In the genomic region with DNA sequence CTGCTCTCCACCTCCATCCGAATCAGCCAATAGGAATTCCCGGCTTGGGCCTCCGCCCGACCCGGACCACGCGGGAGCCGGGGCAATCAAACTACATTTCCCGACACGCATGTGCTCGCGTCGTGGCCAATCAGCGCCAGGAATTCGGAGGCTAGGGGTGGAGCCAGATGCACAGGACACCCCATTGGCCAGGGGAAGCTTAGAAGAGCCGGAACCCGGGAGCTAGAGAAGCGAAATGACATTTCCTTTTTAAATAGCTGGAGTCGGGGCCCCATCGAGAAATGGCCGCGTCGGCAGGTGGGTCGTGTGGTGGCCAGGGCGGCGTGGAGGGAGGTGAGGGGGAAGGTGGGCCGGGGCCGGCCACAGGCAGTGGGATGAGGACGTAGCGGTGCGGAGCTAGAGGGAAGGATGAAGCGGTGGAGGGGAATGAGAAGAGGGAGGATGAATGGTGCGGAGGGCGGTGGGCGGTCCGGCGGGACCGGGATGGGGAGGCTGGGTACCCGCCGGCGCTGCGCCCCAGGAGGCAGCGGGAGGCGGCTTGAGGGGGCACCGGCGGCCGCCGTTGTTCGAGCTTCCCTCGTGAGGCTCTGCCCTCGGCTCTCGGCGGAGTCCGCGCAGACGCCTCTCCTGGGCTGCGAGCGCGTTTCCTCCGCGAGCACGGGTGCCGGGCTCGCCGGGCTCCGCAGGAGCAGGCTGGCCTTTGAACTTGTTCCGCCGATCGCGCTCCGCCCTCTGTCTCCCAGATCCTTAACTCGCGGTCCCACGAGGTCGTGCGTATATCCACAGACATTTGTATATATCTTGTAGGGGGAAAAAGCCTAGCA, we compare ENCODE assay signal across 8 cellular contexts. TPM values are rescaled to one million over a fixed set of nuclear protein-coding genes. Genes with fewer than 3 reads are reported as not detected.
DNase-seq lines count a peak whose midpoint lies in the region; ATAC-seq and TF ChIP-seq lines count a peak whose summit lies in the region.

A gene with protein sequence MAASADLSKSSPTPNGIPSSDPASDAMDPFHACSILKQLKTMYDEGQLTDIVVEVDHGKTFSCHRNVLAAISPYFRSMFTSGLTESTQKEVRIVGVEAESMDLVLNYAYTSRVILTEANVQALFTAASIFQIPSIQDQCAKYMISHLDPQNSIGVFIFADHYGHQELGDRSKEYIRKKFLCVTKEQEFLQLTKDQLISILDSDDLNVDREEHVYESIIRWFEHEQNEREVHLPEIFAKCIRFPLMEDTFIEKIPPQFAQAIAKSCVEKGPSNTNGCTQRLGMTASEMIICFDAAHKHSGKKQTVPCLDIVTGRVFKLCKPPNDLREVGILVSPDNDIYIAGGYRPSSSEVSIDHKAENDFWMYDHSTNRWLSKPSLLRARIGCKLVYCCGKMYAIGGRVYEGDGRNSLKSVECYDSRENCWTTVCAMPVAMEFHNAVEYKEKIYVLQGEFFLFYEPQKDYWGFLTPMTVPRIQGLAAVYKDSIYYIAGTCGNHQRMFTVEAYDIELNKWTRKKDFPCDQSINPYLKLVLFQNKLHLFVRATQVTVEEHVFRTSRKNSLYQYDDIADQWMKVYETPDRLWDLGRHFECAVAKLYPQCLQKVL (plus strand): TSS at position 233 of the 824 bp plus-strand sequence. CDS start 49 bp downstream, at position 282.

- H2BK5ac ChIP-seq in neuronal stem cell (ENCODE audit: low read length) = no peak within 1 kb of the TSS

- CTCF ChIA-PET in SK-N-SH (lab: Yijun Ruan, JAX) = no interaction called here
- CTCF ChIA-PET in activated naive CD4-positive, alpha-beta T cell treated with anti-CD3 and anti-CD28 coated beads, Interleukin-2, amount 10 ng/mL, durations not matched to agents 7 days and 5 days (lab: Charles Lee) = interaction anchor here (1.2 to 3.6 kb wide), 2 partner anchors 9 to 26 kb away, joined by 6 to 21 read pairs; no protein-coding TSS in a partner anchor

- peaks cover 16% of the 10 kb centered on the region for H3K27me3 Mint-ChIP-seq in activated naive CD4-positive, alpha-beta T cell treated with anti-CD3 and anti-CD28 coated beads, Interleukin-2, amount 10 ng/mL, durations not matched to agents 7 days and 5 days

- peak within 1 kb of the TSS; percentile 93 for H3K4me3 Mint-ChIP-seq in activated naive CD4-positive, alpha-beta T cell treated with anti-CD3 and anti-CD28 coated beads, Interleukin-2, amount 10 ng/mL, durations not matched to agents 7 days and 5 days

- H3K79me2 ChIP-seq in SK-N-SH (ENCODE audit: insufficient read depth) = peaks cover 3% of the 10 kb centered on the region; the same call in 1 of the 2 replicates

- H3K27ac ChIP-seq in SK-N-SH (ENCODE audit: low read depth in 2 of 2, low read length in 1 of 2) (peak within 1 kb of the TSS; percentile 13 to 27; a peak in 2 of 4 replicates), gastroesophageal sphincter (peak within 1 kb of the TSS; percentile 46 to 87 (median 87)), neuronal stem cell (replicated peaks; ENCODE audit: low read length) (no peak within 1 kb of the TSS), subcutaneous abdominal adipose tissue (ENCODE audit: low read depth, low read length) (peak within 1 kb of the TSS; percentile 19)

- ATAC-seq in HG02571 (IDR thresholded peaks at IDR 0.05; ENCODE audit: unreplicated experiment) (peak; percentile 93), gastroesophageal sphincter (peak; percentile 99)

- no peak within 1 kb of the TSS for H3K14ac ChIP-seq in neuronal stem cell (ENCODE audit: low read length)

- H3K27me3 ChIP-seq in GM06990 (replicated peaks; ENCODE audit: control insufficient read depth, insufficient read depth, low read length) = no peaks in the 10 kb centered on the region
- no peaks in the 10 kb centered on the region for H3K27me3 ChIP-seq in SK-N-SH (ENCODE audit: insufficient read depth)
- no peaks in the 10 kb centered on the region for H3K27me3 ChIP-seq in gastroesophageal sphincter
- H3K27me3 ChIP-seq in neuronal stem cell (ENCODE audit: control insufficient read depth in 3 of 3, insufficient read depth in 3 of 3, low read depth in 1 of 3, low read length in 3 of 3) = peaks cover 0 to 7% (median 0%) of the 10 kb centered on the region in 3 experiments
- no peaks in the 10 kb centered on the region for H3K27me3 ChIP-seq in subcutaneous abdominal adipose tissue (ENCODE audit: control insufficient read depth in 5 of 5, insufficient read depth in 4 of 5, low read length in 5 of 5)

- peak in 1 of 2 donors; percentile 19 for TF ChIP-seq POLR2A in gastroesophageal sphincter (IDR thresholded peaks at IDR 0.05)

- peaks cover 43% of the 10 kb centered on the region for H3K4me1 Mint-ChIP-seq in activated naive CD4-positive, alpha-beta T cell treated with anti-CD3 and anti-CD28 coated beads, Interleukin-2, amount 10 ng/mL, durations not matched to agents 7 days and 5 days

- H4K91ac ChIP-seq in neuronal stem cell (ENCODE audit: low read depth, low read length, poor library complexity) = no peak within 1 kb of the TSS

- H3K79me1 ChIP-seq in neuronal stem cell (ENCODE audit: low read depth, low read length) = no peaks in the 10 kb centered on the region

- H4K8ac ChIP-seq in neuronal stem cell (ENCODE audit: low read depth, low read length) = no peak within 1 kb of the TSS

- H3K9ac ChIP-seq in SK-N-SH = peak within 1 kb of the TSS; percentile 50; the same call in 1 of the 2 replicates
- peak within 1 kb of the TSS; percentile 78 for H3K9ac ChIP-seq in neuronal stem cell (ENCODE audit: low read depth, low read length, poor library complexity)
- H3K9ac ChIP-seq in subcutaneous abdominal adipose tissue (ENCODE audit: low read length in 5 of 5) = peak within 1 kb of the TSS in 4 of 5 donors; percentile 38 to 74 (median 58)

- peak within 1 kb of the TSS; percentile 97 for H2AFZ ChIP-seq in SK-N-SH (ENCODE audit: low read depth)
- H2AFZ ChIP-seq in neuronal stem cell (ENCODE audit: low read length) = peak within 1 kb of the TSS; percentile 94

- TF ChIP-seq EP300 in SK-N-SH (IDR thresholded peaks at IDR 0.05; ENCODE audit: borderline replicate concordance in 1 of 2, low read depth in 1 of 2, low read length in 1 of 2) (no peak), gastroesophageal sphincter (IDR thresholded peaks at IDR 0.05) (no peak)

- POLR2A ChIA-PET in SK-N-SH (lab: Yijun Ruan, JAX) = interaction anchor here (1.8 kb wide), 1 partner anchor 26 kb away, joined by 6 read pairs; no protein-coding TSS in a partner anchor

- peaks cover 0 to 10% of the 10 kb centered on the region in 2 experiments; a peak in 2 of 4 replicates for H3K4me1 ChIP-seq in SK-N-SH (ENCODE audit: control insufficient read depth in 1 of 2, insufficient read depth in 2 of 2, low read depth in 1 of 2, low read length in 1 of 2)
- H3K4me1 ChIP-seq in gastroesophageal sphincter = peaks cover 0 to 23% (median 0%) of the 10 kb centered on the region in 3 donors
- peaks cover 5 to 6% of the 10 kb centered on the region in 2 donors for H3K4me1 ChIP-seq in neuronal stem cell (ENCODE audit: control insufficient read depth in 2 of 2, insufficient read depth in 1 of 2, low read depth in 1 of 2, low read length in 2 of 2)
- H3K4me1 ChIP-seq in subcutaneous abdominal adipose tissue (ENCODE audit: control insufficient read depth in 5 of 5, insufficient read depth in 5 of 5, low read length in 5 of 5) = peaks cover 0 to 19% (median 13%) of the 10 kb centered on the region in 5 donors

- no peak within 1 kb of the TSS for H2BK15ac ChIP-seq in neuronal stem cell (ENCODE audit: low read length)

- H2AK5ac ChIP-seq in neuronal stem cell (ENCODE audit: low read depth, low read length) = no peak within 1 kb of the TSS

- H3K9me3 Mint-ChIP-seq in activated naive CD4-positive, alpha-beta T cell treated with anti-CD3 and anti-CD28 coated beads, Interleukin-2, amount 10 ng/mL, durations not matched to agents 7 days and 5 days = no peaks in the 10 kb centered on the region

- H3K4me2 ChIP-seq in SK-N-SH (peak within 1 kb of the TSS; percentile 93), neuronal stem cell (ENCODE audit: insufficient read depth, low read length, poor library complexity, severe bottlenecking) (peak within 1 kb of the TSS; percentile 69)

- WGBS in SK-N-SH (ENCODE audit: low lambda C conversion rate) = 2% methylated on average over 41 of the region's 76 CpGs
- 0 to 2% methylated on average over 10 to 25 of the region's 76 CpGs for WGBS in gastroesophageal sphincter (ENCODE audit: low coverage in 1 of 2), 2 donors
- no CpG with 5 or more reads among the region's 76 CpGs for WGBS in neuronal stem cell (ENCODE audit: extremely low coverage in 2 of 2, insufficient read length in 2 of 2, insufficient replicate concordance in 1 of 2), 2 donors

- no peaks in the 10 kb centered on the region for H3F3A ChIP-seq in SK-N-SH (replicated peaks; ENCODE audit: insufficient read depth)

- TF ChIP-seq CTCF in GM06990 (IDR thresholded peaks at IDR 0.05; ENCODE audit: insufficient read depth, low read length, poor library complexity, severe bottlenecking) (no peak), SK-N-SH (IDR thresholded peaks at IDR 0.05) (no peak), gastroesophageal sphincter (IDR thresholded peaks at IDR 0.05) (no peak)

- H3K9me3 ChIP-seq in SK-N-SH (no peaks in the 10 kb centered on the region), gastroesophageal sphincter (no peaks in the 10 kb centered on the region), neuronal stem cell (replicated peaks in 1 of 2; ENCODE audit: control insufficient read depth in 2 of 2, insufficient read depth in 1 of 2, low read depth in 1 of 2, low read length in 2 of 2) (no peaks in the 10 kb centered on the region), subcutaneous abdominal adipose tissue (ENCODE audit: control insufficient read depth in 5 of 5, low read length in 5 of 5) (no peaks in the 10 kb centered on the region)

- no peak within 1 kb of the TSS for H3K23ac ChIP-seq in neuronal stem cell (ENCODE audit: low read depth, low read length, poor library complexity)

- H2BK12ac ChIP-seq in neuronal stem cell (ENCODE audit: low read length) = no peak within 1 kb of the TSS

- peaks cover 5% of the 10 kb centered on the region for H3K36me3 Mint-ChIP-seq in activated naive CD4-positive, alpha-beta T cell treated with anti-CD3 and anti-CD28 coated beads, Interleukin-2, amount 10 ng/mL, durations not matched to agents 7 days and 5 days

- no peaks in the 10 kb centered on the region for H3K9me2 ChIP-seq in SK-N-SH

- H3K27ac Mint-ChIP-seq in activated naive CD4-positive, alpha-beta T cell treated with anti-CD3 and anti-CD28 coated beads, Interleukin-2, amount 10 ng/mL, durations not matched to agents 7 days and 5 days = peak within 1 kb of the TSS; percentile 89

- no peaks in the 10 kb centered on the region for H3K36me3 ChIP-seq in GM06990 (ENCODE audit: control insufficient read depth, insufficient read depth, low read length)
- peaks cover 2 to 6% of the 10 kb centered on the region in 2 experiments for H3K36me3 ChIP-seq in SK-N-SH (replicated peaks in 1 of 2; ENCODE audit: control insufficient read depth in 1 of 2, insufficient read depth in 2 of 2, low read length in 1 of 2)
- peaks cover 0 to 3% of the 10 kb centered on the region in 2 donors for H3K36me3 ChIP-seq in gastroesophageal sphincter
- peaks cover 0 to 27% of the 10 kb centered on the region in 2 donors for H3K36me3 ChIP-seq in neuronal stem cell (replicated peaks in 1 of 2; ENCODE audit: control insufficient read depth in 2 of 2, insufficient read depth in 2 of 2, low read length in 2 of 2)
- no peaks in the 10 kb centered on the region for H3K36me3 ChIP-seq in subcutaneous abdominal adipose tissue (ENCODE audit: control insufficient read depth in 5 of 5, insufficient read depth in 5 of 5, low read length in 5 of 5)

- DNase-seq in GM06990 (ENCODE audit: extremely low read depth, insufficient read length) = peak; percentile 99
- peak; percentile 98 for DNase-seq in NCI-H1048 (lab: John Stamatoyannopoulos, UW)
- peak; percentile 96 for DNase-seq in SK-N-SH
- DNase-seq in activated naive CD4-positive, alpha-beta T cell treated with anti-CD3 and anti-CD28 coated beads, Interleukin-2, amount 10 ng/mL, durations not matched to agents 7 days and 5 days = peak; percentile 99
- peak; percentile 98 for DNase-seq in neuronal stem cell (ENCODE audit: low spot score)

- H4K20me1 ChIP-seq in SK-N-SH (ENCODE audit: insufficient read depth) = no peaks in the 10 kb centered on the region

- peak within 1 kb of the TSS; percentile 85 for H3K18ac ChIP-seq in neuronal stem cell (ENCODE audit: low read length)

- H3K4me3 ChIP-seq in GM06990 (replicated peaks; ENCODE audit: low read depth, low read length) (peak within 1 kb of the TSS; percentile 97), SK-N-SH (ENCODE audit: low read depth in 2 of 2, low read length in 1 of 2) (peak within 1 kb of the TSS; percentile 80 to 84), gastroesophageal sphincter (peak within 1 kb of the TSS; percentile 82 to 85), neuronal stem cell (ENCODE audit: low read length in 2 of 2) (peak within 1 kb of the TSS; percentile 84 to 92), subcutaneous abdominal adipose tissue (ENCODE audit: low read depth in 1 of 5, low read length in 5 of 5) (peak within 1 kb of the TSS; percentile 83 to 90 (median 86))

- no peak within 1 kb of the TSS for H2BK120ac ChIP-seq in neuronal stem cell (ENCODE audit: low read depth, low read length)

- no peak for TF ChIP-seq RAD21 in SK-N-SH (IDR thresholded peaks at IDR 0.05; ENCODE audit: low read length)

- H3K4ac ChIP-seq in neuronal stem cell (ENCODE audit: low read length) = no peak within 1 kb of the TSS

RNA-seq across cellular contexts. Expression of the gene that starts here (rescaled TPM):
- polyA plus RNA-seq in SK-N-SH (2012; rRNA removed) = 0.36 and 0.55 TPM in 2 replicates
- polyA plus RNA-seq in SK-N-SH (2012; cell fraction: cytosol; rRNA removed) = 0.63 and 0.86 TPM in 2 replicates
- polyA plus RNA-seq in SK-N-SH (2012; cell fraction: nucleus; rRNA removed) = 0.38 and 0.50 TPM in 2 replicates
- total RNA-seq in gastroesophageal sphincter = 1 to 10 TPM; 1.1 to 5.4 (median 3.2) TPM
- polyA plus RNA-seq in neuronal stem cell (2013, experiment 1 of 2) = 2.8 TPM
- 3.2 TPM for polyA plus RNA-seq in neuronal stem cell (2013, experiment 2 of 2)

Comparison
In these comparisons a context has a peak if more than half of its experiments do, and no peak if none do; other contexts are left out.
1. Peak in DNase-seq, H3K4me3 ChIP-seq, H3K27ac ChIP-seq, H3K9ac ChIP-seq and H3K4me2 ChIP-seq in SK-N-SH; RNA of the gene not detected or under 1 TPM.